25 cellular contexts compared by ENCODE assay signal in the genomic region with DNA sequence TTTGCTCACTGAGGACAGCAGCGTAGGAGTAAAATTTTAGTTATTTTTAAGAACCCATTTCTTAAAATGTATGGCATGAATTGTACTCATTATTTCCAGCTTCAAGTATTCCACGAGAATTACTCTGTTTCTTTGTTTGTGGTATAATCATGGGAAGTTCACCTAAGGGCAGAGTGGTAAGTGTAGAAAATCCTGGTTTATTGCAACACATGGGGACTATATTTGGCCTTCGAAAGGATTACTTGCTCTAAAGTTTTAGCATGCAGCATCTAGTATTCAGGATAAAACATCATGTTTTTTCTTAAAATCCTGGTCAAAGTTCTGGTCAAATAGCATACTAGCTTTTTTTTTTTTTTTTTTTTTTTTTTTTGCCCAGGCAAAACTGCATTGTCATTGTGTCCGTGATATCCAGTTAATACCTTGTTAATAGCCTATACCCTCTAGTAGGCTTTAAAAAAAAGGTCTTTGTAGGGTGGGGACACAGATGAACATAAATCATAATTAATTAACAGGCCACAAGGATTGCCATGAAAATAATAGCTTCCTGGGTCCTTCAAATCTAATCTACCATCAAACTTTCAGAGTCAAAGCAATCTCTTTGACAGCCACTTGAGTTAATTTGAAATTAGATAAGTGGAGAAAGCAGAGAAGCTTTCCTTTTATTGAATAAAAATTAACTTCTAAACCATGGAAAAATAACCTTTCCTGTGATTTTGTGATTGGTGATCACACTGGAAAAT. TPM values are rescaled to one million over a fixed set of nuclear protein-coding genes. Genes with fewer than 3 reads are reported as not detected.
A peak's percentile ranks its signal among the peaks of the same experiment; 100 is the strongest.
DNase-seq lines count a peak whose midpoint lies in the region; ATAC-seq, FAIRE-seq and TF ChIP-seq lines count a peak whose summit lies in the region.
"Had no signal": no experiment of that assay in that cellular context is flagged by ENCODE, and none has a peak within 500 bp of the region (broad histone marks: within the 10 kb centered on the region; RNA-seq: fewer than 3 reads in every experiment).

No MANE protein-coding gene starts in this region.

- no peaks in the 10 kb centered on the region for H3K9me1 ChIP-seq in keratinocyte (ENCODE audit: control insufficient read depth, extremely low read depth, insufficient read depth, low read length)

- no peaks in the 10 kb centered on the region for H3K27me3 ChIP-seq in keratinocyte (ENCODE audit: control insufficient read depth, extremely low read depth, insufficient read depth, low read length)
- H3K27me3 ChIP-seq: breast epithelium, colonic mucosa, heart left ventricle, pancreas, sigmoid colon had no signal

- DNase-seq in Caki2 (ENCODE audit: low read depth) (peak; percentile 82), MV-4-11 (lab: John Stamatoyannopoulos, UW) (peak; percentile 41), RPMI7951 (ENCODE audit: low read depth) (peak; percentile 79), keratinocyte (ENCODE audit: low read depth, low spot score) (no peak), SIG-M5 treated with dmso at 0.1 percent for 504 hours (lab: John Stamatoyannopoulos, UW; ENCODE audit: unreplicated experiment) (no peak), lower leg skin (ENCODE audit: low spot score in 2 of 2) (no peak), left colon (no peak)
- DNase-seq: activated CD8-positive, alpha-beta T cell treated with anti-CD3 and anti-CD28 coated beads for 36 hours; activated effector memory CD4-positive, alpha-beta T cell treated with anti-CD3 and anti-CD28 coated beads, Interleukin-2, amount 50 U/mL, for 16 hours; activated T-cell treated with anti-CD3 and anti-CD28 coated beads for 4 hours; colonic mucosa; endodermal cell; H9; heart left ventricle; MM.1S; NCI-H2029; NCI-H446; pancreas; sigmoid colon; substantia nigra had no signal

- peak; percentile 60 for FAIRE-seq in keratinocyte (lab: Jason Lieb, UNC)
- FAIRE-seq: pancreas, RCC 7860 had no signal

- no peaks in the 10 kb centered on the region for H4K20me1 ChIP-seq in keratinocyte (ENCODE audit: control insufficient read depth, extremely low read depth, insufficient read depth, low read length)

- H3K9me3 ChIP-seq in keratinocyte (ENCODE audit: control insufficient read depth, low read depth, low read length): no peaks in the 10 kb centered on the region
- H3K9me3 ChIP-seq: breast epithelium, colonic mucosa, heart left ventricle, pancreas, sigmoid colon had no signal

- H3K4me2 ChIP-seq in keratinocyte (ENCODE audit: control insufficient read depth, extremely low read depth, insufficient read depth, low read depth, low read length): no peak overlapping the region

- no peak for TF ChIP-seq POLR2A in lower leg skin (IDR thresholded peaks at IDR 0.05)

- H3K79me2 ChIP-seq in keratinocyte (ENCODE audit: control insufficient read depth, insufficient read depth, low read length): no peaks in the 10 kb centered on the region

- in situ Hi-C loops in Caki2 (cut with HindIII; ENCODE audit: low pct_unique_long_range_greater_than_20kb, low sequenced_read_pairs): no loop called here

- ATAC-seq in left colon: no peak
- no peak for ATAC-seq in GM21786 (IDR thresholded peaks at IDR 0.05; ENCODE audit: unreplicated experiment)
- ATAC-seq: activated CD4-positive, CD25-positive, alpha-beta regulatory T cell treated with anti-CD3 and anti-CD28 coated beads, Interleukin-2, amount 50 U/mL, for 24 hours; activated CD8-positive, alpha-beta T cell treated with anti-CD3 and anti-CD28 coated beads for 36 hours; heart left ventricle; pancreas had no signal

- intact Hi-C loops in lower leg skin (cut with DNase I; ENCODE audit: low total_unique reads): no loop called here
- intact Hi-C loops in left colon (cut with DNase I, micrococcal nuclease): no loop called here

- dilution Hi-C loops in keratinocyte (cut with MboI; ENCODE audit: extremely low pct_ligation_motif_present, low sequenced_read_pairs): no loop called here

- no peaks in the 10 kb centered on the region for H3K36me3 ChIP-seq in keratinocyte (ENCODE audit: control insufficient read depth in 2 of 2, extremely low read depth in 1 of 2, insufficient read depth in 2 of 2, low read length in 2 of 2)
- H3K36me3 ChIP-seq: breast epithelium, colonic mucosa, heart left ventricle, pancreas, sigmoid colon had no signal

- H3K9ac ChIP-seq in keratinocyte (ENCODE audit: control insufficient read depth, extremely low read depth, insufficient read depth, low read length): no peak overlapping the region

- TF ChIP-seq CTCF in keratinocyte (optimal IDR thresholded peaks at IDR 0.05 in 1 of 3, IDR thresholded peaks at IDR 0.05 in 1 of 3, conservative IDR thresholded peaks at IDR 0.05 in 1 of 3; ENCODE audit: extremely low read depth in 1 of 3, insufficient read depth in 2 of 3, low read length in 3 of 3) (no peak), lower leg skin (IDR thresholded peaks at IDR 0.05) (no peak)

- H2AFZ ChIP-seq in keratinocyte (ENCODE audit: control insufficient read depth, low read length): no peak overlapping the region

- 68 to 73% methylated on average over 4 of the region's 4 CpGs for WGBS in lower leg skin, 2 donors

- no peak overlapping the region for H3K27ac ChIP-seq in keratinocyte (ENCODE audit: control insufficient read depth, insufficient read depth, low read length)
- H3K27ac ChIP-seq: breast epithelium, colonic mucosa, pancreas, sigmoid colon had no signal

- peaks cover 32% of the 10 kb centered on the region for H3K4me1 ChIP-seq in keratinocyte (ENCODE audit: control insufficient read depth, extremely low read depth, insufficient read depth, low read length)
- H3K4me1 ChIP-seq: breast epithelium, colonic mucosa, pancreas, sigmoid colon had no signal

- H3K4me3 ChIP-seq in keratinocyte (ENCODE audit: control insufficient read depth in 2 of 3, extremely low read depth in 1 of 3, insufficient read depth in 2 of 3, low read depth in 1 of 3, low read length in 3 of 3): no peak overlapping the region
- no peak overlapping the region for H3K4me3 ChIP-seq in lower leg skin (ENCODE audit: low read depth, poor library complexity, severe bottlenecking)
- H3K4me3 ChIP-seq: breast epithelium, colonic mucosa, heart left ventricle, pancreas, sigmoid colon had no signal

RNA-seq across cellular contexts. Expression of gene VEGFC, which starts 44.6 kb away (rescaled TPM):
- total RNA-seq in Caki2 (2014; rRNA removed; shearing (Covaris generic); ENCODE audit: low replicate concordance): 14.4 and 16.0 TPM in 2 replicates
- 43.2 and 58.6 TPM in 2 replicates for total RNA-seq in RPMI7951 (2014; rRNA removed; shearing (Covaris generic))
- polyA plus RNA-seq in keratinocyte: 7.6 to 46.0 TPM (median 19.4 TPM) in 3 replicates
- 4.3 TPM for polyA plus RNA-seq in keratinocyte (2011; ENCODE audit: low read depth)
- 14.2 and 19.9 TPM in 2 replicates for polyA plus RNA-seq in keratinocyte (2011; cell fraction: cytosol; rRNA removed)
- polyA plus RNA-seq in keratinocyte (2011; cell fraction: nucleus; rRNA removed): 28.6 and 29.0 TPM in 2 replicates
- 5.1 and 33.6 TPM in 2 replicates for polyA plus RNA-seq in keratinocyte (2012; ENCODE audit: low replicate concordance)
- polyA minus RNA-seq in keratinocyte: 12.5 to 21.1 TPM (median 20.0 TPM) in 3 replicates
- 10.6 TPM for polyA minus RNA-seq in keratinocyte (2011; cell fraction: cytosol; rRNA and poly(A)+ RNA removed)
- polyA minus RNA-seq in keratinocyte (2011; cell fraction: nucleus; rRNA and poly(A)+ RNA removed): 10.4 and 14.9 TPM in 2 replicates
- total RNA-seq in lower leg skin (1 to 10 TPM; 1.4 to 6.1 (median 3.2) TPM), left colon (1 to 10 TPM; 2.5 TPM)
- total RNA-seq: activated CD8-positive, alpha-beta T cell treated with anti-CD3 and anti-CD28 coated beads for 36 hours had no signal
- polyA plus RNA-seq: CD14-positive monocyte had no signal

Comparison
In these comparisons a context has a peak if more than half of its experiments do, and no peak if none do; other contexts are left out.
1. DNase-seq: peak in Caki2 (single experiment), MV-4-11 (single experiment) and RPMI7951 (single experiment); none in keratinocyte (single experiment), SIG-M5 treated with dmso at 0.1 percent for 504 hours (single experiment), lower leg skin (0 of 2) and left colon (0 of 2).